In the genomic region with DNA sequence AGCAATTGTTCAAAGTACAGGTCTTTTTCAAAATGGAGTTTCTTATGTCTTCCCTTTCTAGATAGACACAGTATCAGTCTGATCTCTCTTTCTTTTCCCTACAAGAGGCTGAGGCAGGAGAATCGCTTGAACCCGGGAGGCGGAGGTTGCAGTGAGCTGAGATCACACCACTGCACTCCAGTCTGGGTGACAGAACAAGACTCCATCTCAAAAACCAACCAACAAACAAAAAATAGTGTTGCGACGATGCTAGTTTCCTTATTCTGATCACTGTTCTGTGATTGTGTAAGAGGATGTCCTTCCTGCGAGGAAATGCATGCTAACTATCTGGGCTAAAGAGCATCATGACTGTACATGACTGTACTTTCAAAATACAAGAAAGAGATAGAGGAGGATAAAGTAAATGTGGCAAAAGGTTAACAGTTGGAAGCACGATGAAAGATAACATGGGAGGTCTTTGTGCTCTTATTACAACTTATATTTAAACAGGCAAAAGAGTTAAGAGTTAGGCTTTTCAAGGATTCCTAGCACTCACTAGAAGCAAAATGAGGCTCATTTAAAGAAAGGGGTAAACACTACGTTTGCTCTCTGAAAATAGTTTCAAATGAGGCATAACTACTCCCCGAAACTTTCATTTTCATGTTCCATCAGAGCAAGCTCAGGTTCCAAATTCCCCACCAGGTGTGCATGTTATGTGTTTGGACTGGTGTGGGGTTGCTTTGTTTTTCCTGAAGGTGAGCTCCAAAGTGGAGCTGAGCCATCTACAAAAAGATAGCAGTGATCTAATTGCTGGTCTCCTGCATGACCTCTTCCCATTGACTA, we compare ENCODE assay signal across 1 cellular context.
TF ChIP-seq lines count a peak whose summit lies in the region.

No MANE protein-coding gene starts in this region.

TF ChIP-seq in HepG2, 621 proteins besides CTCF, POLR2A, EP300 and RAD21 (continued from another document):
- TF ChIP-seq, protein P1, sequence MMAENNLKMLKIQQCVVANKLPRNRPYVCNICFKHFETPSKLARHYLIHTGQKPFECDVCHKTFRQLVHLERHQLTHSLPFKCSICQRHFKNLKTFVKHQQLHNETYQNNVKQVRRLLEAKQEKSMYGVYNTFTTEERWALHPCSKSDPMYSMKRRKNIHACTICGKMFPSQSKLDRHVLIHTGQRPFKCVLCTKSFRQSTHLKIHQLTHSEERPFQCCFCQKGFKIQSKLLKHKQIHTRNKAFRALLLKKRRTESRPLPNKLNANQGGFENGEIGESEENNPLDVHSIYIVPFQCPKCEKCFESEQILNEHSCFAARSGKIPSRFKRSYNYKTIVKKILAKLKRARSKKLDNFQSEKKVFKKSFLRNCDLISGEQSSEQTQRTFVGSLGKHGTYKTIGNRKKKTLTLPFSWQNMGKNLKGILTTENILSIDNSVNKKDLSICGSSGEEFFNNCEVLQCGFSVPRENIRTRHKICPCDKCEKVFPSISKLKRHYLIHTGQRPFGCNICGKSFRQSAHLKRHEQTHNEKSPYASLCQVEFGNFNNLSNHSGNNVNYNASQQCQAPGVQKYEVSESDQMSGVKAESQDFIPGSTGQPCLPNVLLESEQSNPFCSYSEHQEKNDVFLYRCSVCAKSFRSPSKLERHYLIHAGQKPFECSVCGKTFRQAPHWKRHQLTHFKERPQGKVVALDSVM (CRISPR knock-in tag; IDR thresholded peaks at IDR 0.05), result peak; percentile 56
- TF ChIP-seq, protein P2, sequence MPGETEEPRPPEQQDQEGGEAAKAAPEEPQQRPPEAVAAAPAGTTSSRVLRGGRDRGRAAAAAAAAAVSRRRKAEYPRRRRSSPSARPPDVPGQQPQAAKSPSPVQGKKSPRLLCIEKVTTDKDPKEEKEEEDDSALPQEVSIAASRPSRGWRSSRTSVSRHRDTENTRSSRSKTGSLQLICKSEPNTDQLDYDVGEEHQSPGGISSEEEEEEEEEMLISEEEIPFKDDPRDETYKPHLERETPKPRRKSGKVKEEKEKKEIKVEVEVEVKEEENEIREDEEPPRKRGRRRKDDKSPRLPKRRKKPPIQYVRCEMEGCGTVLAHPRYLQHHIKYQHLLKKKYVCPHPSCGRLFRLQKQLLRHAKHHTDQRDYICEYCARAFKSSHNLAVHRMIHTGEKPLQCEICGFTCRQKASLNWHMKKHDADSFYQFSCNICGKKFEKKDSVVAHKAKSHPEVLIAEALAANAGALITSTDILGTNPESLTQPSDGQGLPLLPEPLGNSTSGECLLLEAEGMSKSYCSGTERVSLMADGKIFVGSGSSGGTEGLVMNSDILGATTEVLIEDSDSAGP (CRISPR knock-in tag; IDR thresholded peaks at IDR 0.05; ENCODE audit: borderline replicate concordance), result no peak
- no peak for TF ChIP-seq HOXA9 (CRISPR knock-in tag; IDR thresholded peaks at IDR 0.05; ENCODE audit: borderline replicate concordance)
- peak; percentile 37; the same call in 1 of the 2 replicates for TF ChIP-seq ZFX (CRISPR knock-in tag; IDR thresholded peaks at IDR 0.05; ENCODE audit: low read depth)
TF ChIP-seq in HepG2: peak in this region for 111.
